Comparison of ENCODE assay signal across 9 cellular contexts in the genomic region with DNA sequence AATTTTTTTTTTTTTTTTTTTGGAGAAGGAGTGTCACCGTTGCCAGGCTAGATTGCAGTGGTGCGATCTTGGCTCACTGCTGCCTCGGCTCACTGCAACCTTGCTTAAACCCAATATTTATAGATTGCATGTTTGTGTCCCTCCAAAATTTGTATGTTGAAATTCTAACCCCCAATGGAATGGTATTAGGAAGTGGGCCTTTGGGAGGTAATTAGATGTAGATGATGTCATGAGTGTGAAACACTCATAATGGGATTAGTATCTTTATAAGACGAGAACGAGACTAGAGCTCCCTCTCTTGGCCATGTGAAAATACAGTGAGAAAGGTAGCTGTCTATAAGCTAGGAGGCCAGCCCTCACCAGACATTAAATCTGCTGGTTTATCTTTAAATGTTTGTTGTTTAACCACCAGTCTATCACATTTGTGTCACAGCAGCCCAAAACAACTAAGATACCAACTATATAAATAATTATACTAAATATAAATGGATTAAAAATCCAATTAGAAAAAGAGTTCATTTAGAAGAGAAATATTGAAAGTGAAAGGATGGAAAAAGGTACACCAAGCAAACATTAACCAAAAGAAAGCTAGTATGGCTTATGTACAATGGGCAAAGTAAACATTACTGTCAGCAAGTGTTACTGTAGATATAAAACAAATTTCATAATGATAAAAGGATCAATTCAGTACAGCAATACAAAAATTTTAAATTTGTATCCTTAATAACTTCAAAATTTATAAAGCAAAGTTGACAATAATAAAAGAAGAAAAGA. TPM values are rescaled to one million over a fixed set of nuclear protein-coding genes. Genes with fewer than 3 reads are reported as not detected.
DNase-seq lines count a peak whose midpoint lies in the region; ATAC-seq and TF ChIP-seq lines count a peak whose summit lies in the region.
"Had no signal": no experiment of that assay in that cellular context is flagged by ENCODE, and none has a peak within 500 bp of the region (broad histone marks: within the 10 kb centered on the region; RNA-seq: fewer than 3 reads in every experiment).

No MANE protein-coding gene starts in this region.

- no peak for DNase-seq in activated CD4-positive, alpha-beta T cell treated with anti-CD3 and anti-CD28 coated beads for 36 hours
- no peak for DNase-seq in activated CD4-positive, alpha-beta T cell treated with anti-CD3 and anti-CD28 coated beads for 1 hour
- DNase-seq in HT1080 (ENCODE audit: low read depth) (peak; percentile 36), activated B cell treated with CpG ODN at 0.5 μM for 24 hours (no peak), progenitor cell of endocrine pancreas (ENCODE audit: low spot score, unreplicated experiment) (no peak), vagina (ENCODE audit: extremely low spot score in 2 of 2) (no peak), stomach (no peak)

- H3K4me1 Mint-ChIP-seq in activated CD4-positive, alpha-beta T cell treated with anti-CD3 and anti-CD28 coated beads for 36 hours: no peaks in the 10 kb centered on the region
- H3K4me1 Mint-ChIP-seq in activated B cell treated with CpG ODN at 0.5 μM for 24 hours: peaks cover 2% of the 10 kb centered on the region
- H3K4me1 Mint-ChIP-seq in progenitor cell of endocrine pancreas (ENCODE audit: low read depth): peaks cover 4% of the 10 kb centered on the region

- no peak for TF ChIP-seq CTCF in activated B cell treated with CpG ODN at 0.5 μM for 24 hours (IDR thresholded peaks at IDR 0.05)
- TF ChIP-seq CTCF in progenitor cell of endocrine pancreas (IDR thresholded peaks at IDR 0.05; ENCODE audit: unreplicated experiment): peak; percentile 34
- no peak for TF ChIP-seq CTCF in vagina (IDR thresholded peaks at IDR 0.05)
- TF ChIP-seq CTCF in stomach (IDR thresholded peaks at IDR 0.05): no peak

- no peak for TF ChIP-seq POLR2A in vagina (IDR thresholded peaks at IDR 0.05)
- no peak for TF ChIP-seq POLR2A in stomach (IDR thresholded peaks at IDR 0.05)

- peak; percentile 75 for ATAC-seq in activated CD4-positive, alpha-beta T cell treated with anti-CD3 and anti-CD28 coated beads for 36 hours
- peak; percentile 98 for ATAC-seq in GM21723 (IDR thresholded peaks at IDR 0.05; ENCODE audit: unreplicated experiment)
- ATAC-seq in activated B cell treated with CpG ODN at 0.5 μM for 24 hours (ENCODE audit: low read depth): peak; percentile 75

- no peak overlapping the region for H3K4me3 Mint-ChIP-seq in activated CD4-positive, alpha-beta T cell treated with anti-CD3 and anti-CD28 coated beads for 36 hours
- H3K4me3 Mint-ChIP-seq in activated B cell treated with CpG ODN at 0.5 μM for 24 hours (no peak overlapping the region), progenitor cell of endocrine pancreas (ENCODE audit: low read depth) (no peak overlapping the region)
- H3K4me3 Mint-ChIP-seq: brain had no signal

- H3K27ac Mint-ChIP-seq in activated CD4-positive, alpha-beta T cell treated with anti-CD3 and anti-CD28 coated beads for 36 hours: no peak overlapping the region
- H3K27ac Mint-ChIP-seq in activated B cell treated with CpG ODN at 0.5 μM for 24 hours (no peak overlapping the region), progenitor cell of endocrine pancreas (peak overlapping the region; percentile 56)
- H3K27ac Mint-ChIP-seq: brain had no signal

- peaks cover 3% of the 10 kb centered on the region for H3K9me3 ChIP-seq in vagina
- H3K9me3 ChIP-seq in stomach: peaks cover 0 to 6% (median 0%) of the 10 kb centered on the region in 4 donors

- H3K4me1 ChIP-seq in vagina: peaks cover 6% of the 10 kb centered on the region
- peaks cover 0 to 15% (median 3%) of the 10 kb centered on the region in 4 donors for H3K4me1 ChIP-seq in stomach

- peaks cover 5% of the 10 kb centered on the region for H3K27me3 Mint-ChIP-seq in activated CD4-positive, alpha-beta T cell treated with anti-CD3 and anti-CD28 coated beads for 36 hours
- H3K27me3 Mint-ChIP-seq in activated B cell treated with CpG ODN at 0.5 μM for 24 hours (no peaks in the 10 kb centered on the region), progenitor cell of endocrine pancreas (no peaks in the 10 kb centered on the region)

- H3K4me3 ChIP-seq in vagina (no peak overlapping the region), stomach (no peak overlapping the region)

- H3K27ac ChIP-seq in vagina: no peak overlapping the region
- no peak overlapping the region for H3K27ac ChIP-seq in stomach

- POLR2A ChIA-PET in activated CD4-positive, alpha-beta T cell treated with anti-CD3 and anti-CD28 coated beads for 36 hours (lab: Charles Lee): interaction anchor here (1.2 kb wide), 1 partner anchor 9 kb away, joined by 6 read pairs; a partner anchor contains a TSS
- POLR2A ChIA-PET in activated B cell treated with CpG ODN at 0.5 μM for 24 hours (lab: Charles Lee): interaction anchor here (0.9 kb wide), 1 partner anchor 9 kb away, joined by 5 read pairs; a partner anchor contains a TSS

- H3K36me3 Mint-ChIP-seq in activated CD4-positive, alpha-beta T cell treated with anti-CD3 and anti-CD28 coated beads for 36 hours (ENCODE audit: low read depth): peaks cover 30% of the 10 kb centered on the region
- H3K36me3 Mint-ChIP-seq in activated B cell treated with CpG ODN at 0.5 μM for 24 hours (ENCODE audit: low read depth): peaks cover 14% of the 10 kb centered on the region
- H3K36me3 Mint-ChIP-seq in progenitor cell of endocrine pancreas (ENCODE audit: insufficient read depth): peaks cover 27% of the 10 kb centered on the region

- WGBS in stomach, 5 donors: 84 to 93% (median 85%) methylated on average over 5 of the region's 5 CpGs

- H3K27me3 ChIP-seq in vagina: no peaks in the 10 kb centered on the region
- H3K27me3 ChIP-seq in stomach: no peaks in the 10 kb centered on the region

- H3K36me3 ChIP-seq in vagina (no peaks in the 10 kb centered on the region), stomach (peaks cover 0 to 7% (median 0%) of the 10 kb centered on the region in 4 donors)

- intact Hi-C loops in activated CD4-positive, alpha-beta T cell treated with anti-CD3 and anti-CD28 coated beads for 36 hours (cut with DNase I, micrococcal nuclease): no loop called here
- intact Hi-C loops in activated B cell treated with CpG ODN at 0.5 μM for 24 hours (cut with micrococcal nuclease): loop anchor here (1.0 kb wide), 1 partner anchor 9 kb away; no protein-coding TSS in a partner anchor
- intact Hi-C loops in vagina (cut with DNase I): no loop called here
- intact Hi-C loops in stomach (cut with DNase I; ENCODE audit: low total_unique reads): no loop called here

- H3K9me3 Mint-ChIP-seq in activated CD4-positive, alpha-beta T cell treated with anti-CD3 and anti-CD28 coated beads for 36 hours (ENCODE audit: low read depth): peaks cover 9% of the 10 kb centered on the region
- H3K9me3 Mint-ChIP-seq in activated B cell treated with CpG ODN at 0.5 μM for 24 hours (peaks cover 10% of the 10 kb centered on the region), progenitor cell of endocrine pancreas (ENCODE audit: low read depth) (peaks cover 17% of the 10 kb centered on the region)

- CTCF ChIA-PET in activated CD4-positive, alpha-beta T cell treated with anti-CD3 and anti-CD28 coated beads for 36 hours (lab: Charles Lee): interaction anchor here (0.9 to 2.7 kb wide), 5 partner anchors 9 to 156 kb away, joined by 3 to 17 read pairs (median 4); a partner anchor contains a TSS
- CTCF ChIA-PET in activated B cell treated with CpG ODN at 0.5 μM for 24 hours (lab: Charles Lee): interaction anchor here (1.0 kb wide), 1 partner anchor 11 kb away, joined by 3 read pairs; no protein-coding TSS in a partner anchor

- no peak for TF ChIP-seq EP300 in stomach (IDR thresholded peaks at IDR 0.05)

RNA-seq across cellular contexts. Expression of a gene that starts 9.3 kb away (rescaled TPM):
- 10 to 100 TPM; 16.5 to 17.7 TPM for total RNA-seq in activated CD4-positive, alpha-beta T cell treated with anti-CD3 and anti-CD28 coated beads for 36 hours
- total RNA-seq in HT1080 (2014; rRNA removed; shearing (Covaris generic)): 15.6 and 16.7 TPM in 2 replicates
- 16.8 and 29.1 TPM in 2 replicates for polyA plus RNA-seq in HT1080 (2015; cell fraction: cytosol; rRNA removed)
- polyA plus RNA-seq in HT1080 (2015; cell fraction: nucleus; rRNA removed): 48.0 and 48.5 TPM in 2 replicates
- 12.0 and 13.4 TPM in 2 replicates for total RNA-seq in activated B cell treated with CpG ODN at 0.5 μM for 24 hours
- total RNA-seq in progenitor cell of endocrine pancreas: 112 TPM in 2 replicates
- total RNA-seq in vagina: 50.1 TPM
- 10 to 100 TPM; 13.4 to 94.6 (median 30.3) TPM for total RNA-seq in stomach
- polyA plus RNA-seq in stomach: 10 to 100 TPM in 2 of 3 donors, 1 to 10 TPM in 1; 9.7 to 23.7 (median 22.2) TPM

RNA-seq across cellular contexts. Expression of a gene that starts 42.3 kb away (rescaled TPM):
- total RNA-seq in activated CD4-positive, alpha-beta T cell treated with anti-CD3 and anti-CD28 coated beads for 36 hours: not detected
- total RNA-seq in HT1080 (2014; rRNA removed; shearing (Covaris generic)): not detected in 2 replicates
- not detected in 2 replicates for polyA plus RNA-seq in HT1080 (2015; cell fraction: cytosol; rRNA removed)
- not detected in 2 replicates for polyA plus RNA-seq in HT1080 (2015; cell fraction: nucleus; rRNA removed)
- not detected in 2 replicates for total RNA-seq in activated B cell treated with CpG ODN at 0.5 μM for 24 hours
- total RNA-seq in progenitor cell of endocrine pancreas: not detected in 2 replicates
- not detected for total RNA-seq in vagina
- not detected for total RNA-seq in stomach
- polyA plus RNA-seq in stomach: not detected
